Comparison of ENCODE assay signal across 14 cellular contexts in the genomic region with DNA sequence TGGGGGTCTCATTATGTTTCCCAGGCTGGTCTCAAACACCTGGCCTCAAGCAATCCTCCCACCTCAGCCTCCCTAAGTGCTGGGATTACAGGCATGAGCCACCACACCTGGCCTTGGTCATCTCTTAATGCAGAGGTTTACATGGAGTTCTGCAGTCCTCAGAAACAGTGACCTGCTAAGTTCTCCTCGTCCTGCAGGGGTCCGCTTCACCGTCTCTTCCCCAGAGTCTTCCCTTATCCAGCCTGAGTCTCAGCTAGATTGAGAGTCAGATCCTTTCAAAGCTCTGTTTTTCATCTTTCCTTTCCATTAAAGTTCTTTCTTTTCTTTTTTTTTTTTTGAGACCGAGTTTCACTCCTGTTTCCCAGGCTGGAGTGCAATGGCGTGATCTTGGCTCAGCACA. TPM values are rescaled to one million over a fixed set of nuclear protein-coding genes. Genes with fewer than 3 reads are reported as not detected.
DNase-seq lines count a peak whose midpoint lies in the region; TF ChIP-seq lines count a peak whose summit lies in the region.
"Not testable (repeated sequence)": the region's sequence is repeated elsewhere in the genome, so short reads cannot be mapped to it uniquely, and the experiment has no call there.
"Had no signal": no experiment of that assay in that cellular context is flagged by ENCODE, and none has a peak within 500 bp of the region (broad histone marks: within the 10 kb centered on the region; RNA-seq: fewer than 3 reads in every experiment).

No MANE protein-coding gene starts in this region.

- in situ Hi-C loops in G401 (cut with HindIII; ENCODE audit: low sequenced_read_pairs); SK-MEL-5 (cut with HindIII; ENCODE audit: low pct_unique_long_range_greater_than_20kb, low sequenced_read_pairs); brain microvascular endothelial cell (cut with HindIII; ENCODE audit: low pct_ligation_motif_present, low sequenced_read_pairs): not testable (repeated sequence)

- H3K4me3 ChIP-seq in brain microvascular endothelial cell (ENCODE audit: low read depth, low read length); foreskin fibroblast (ENCODE audit: low read depth in 1 of 2, low read length in 2 of 2); retinal pigment epithelial cell (ENCODE audit: low read length): not testable (repeated sequence)

- H3K36me3 ChIP-seq in brain microvascular endothelial cell (replicated peaks), result not testable (repeated sequence)

- not testable (repeated sequence) for H3K27me3 ChIP-seq in brain microvascular endothelial cell (replicated peaks)

- TF ChIP-seq CTCF in brain microvascular endothelial cell (IDR thresholded peaks at IDR 0.05; ENCODE audit: low read depth, low read length, missing control alignments) (peak; percentile 43), retinal pigment epithelial cell (conservative IDR thresholded peaks at IDR 0.05; ENCODE audit: low read depth, low read length) (peak; percentile 45)
- not testable (repeated sequence) for TF ChIP-seq CTCF in foreskin fibroblast (IDR thresholded peaks at IDR 0.05; ENCODE audit: low read depth, low read length)

- H3K27ac ChIP-seq in brain microvascular endothelial cell, result not testable (repeated sequence)

- DNase-seq in AG08396 (ENCODE audit: low spot score) (peak; percentile 41), G401 (ENCODE audit: low spot score) (peak; percentile 9), M059J (ENCODE audit: low read depth) (peak; percentile 71), SK-MEL-5 (ENCODE audit: low read depth, low spot score) (peak; percentile 48), foreskin fibroblast (peak; percentile 21 to 61), kidney tubule cell (ENCODE audit: low spot score) (peak; percentile 59)
- DNase-seq in brain microvascular endothelial cell; retinal pigment epithelial cell (ENCODE audit: low read depth): not testable (repeated sequence)

RNA-seq across cellular contexts. Expression of gene IGSF23, which starts 2.9 kb away (rescaled TPM):
- total RNA-seq in G401 (2014; rRNA removed; shearing (Covaris generic)), result not detected in 2 replicates
- 0.22 and 0.81 TPM in 2 replicates for total RNA-seq in M059J (2014; rRNA removed; shearing (Covaris generic))
- total RNA-seq in SK-MEL-5 (2014; rRNA removed; shearing (Covaris generic)), result not detected in 2 replicates
- not detected in 2 replicates for polyA plus RNA-seq in SK-MEL-5 (2015; cell fraction: cytosol; rRNA removed)
- polyA plus RNA-seq in SK-MEL-5 (2015; cell fraction: nucleus; rRNA removed), result not detected in 2 replicates
- total RNA-seq: activated T-cell treated with anti-CD3 and anti-CD28 coated beads, Interleukin-2, amount 50 U/mL, for 4 hours; esophagus mucosa; HT1080; natural killer cell treated with Interleukin-12 subunit alpha and Interleukin-12 subunit beta and Interleukin-15 and Interleukin-18, amount 100 ng/mL, for 72 hours; RPMI7951; sigmoid colon had no signal
- polyA plus RNA-seq: sigmoid colon had no signal

RNA-seq across cellular contexts. Expression of gene PVR, which starts 33.2 kb away (rescaled TPM):
- total RNA-seq in G401 (2014; rRNA removed; shearing (Covaris generic)), result 36.7 and 43.1 TPM in 2 replicates
- 95.2 and 146 TPM in 2 replicates for total RNA-seq in M059J (2014; rRNA removed; shearing (Covaris generic))
- 56.0 and 56.4 TPM in 2 replicates for total RNA-seq in SK-MEL-5 (2014; rRNA removed; shearing (Covaris generic))
- polyA plus RNA-seq in SK-MEL-5 (2015; cell fraction: cytosol; rRNA removed), result 77.3 and 106 TPM in 2 replicates
- 38.8 and 42.0 TPM in 2 replicates for polyA plus RNA-seq in SK-MEL-5 (2015; cell fraction: nucleus; rRNA removed)
